ENCODE assay signal across 22 cellular contexts in the genomic region with DNA sequence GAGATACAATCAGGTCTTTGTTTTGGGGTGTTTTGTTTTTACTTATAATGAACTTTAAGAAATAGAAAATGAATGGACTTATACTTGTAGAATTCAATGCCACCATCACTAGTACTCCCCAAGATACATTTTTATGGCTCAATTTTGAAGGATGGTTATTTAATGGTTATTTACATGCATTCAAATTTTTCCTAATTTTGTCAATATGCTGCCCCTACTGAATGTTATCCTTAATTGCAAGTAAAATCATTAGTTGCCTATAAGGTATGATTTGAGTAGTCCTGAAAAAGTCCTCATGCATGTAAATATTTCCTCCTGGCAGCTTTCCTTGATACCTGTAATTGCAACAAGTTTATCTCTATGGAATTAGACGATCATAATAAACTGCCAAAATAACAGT.
A peak's percentile ranks its signal among the peaks of the same experiment; 100 is the strongest.
DNase-seq lines count a peak whose midpoint lies in the region; ATAC-seq and TF ChIP-seq lines count a peak whose summit lies in the region.
"Had no signal": no experiment of that assay in that cellular context is flagged by ENCODE, and none has a peak within 500 bp of the region (broad histone marks: within the 10 kb centered on the region; RNA-seq: fewer than 3 reads in every experiment).

No MANE protein-coding gene starts in this region.

- H2AFZ ChIP-seq in smooth muscle cell (ENCODE audit: low read depth), result no peak overlapping the region
- H2AFZ ChIP-seq: GM23248 had no signal

- H3K4me2 ChIP-seq in smooth muscle cell, result peak overlapping the region; percentile 97
- H3K4me2 ChIP-seq: BLaER1 treated with 17β-estradiol and CSF1 and Interleukin-3, amounts not matched to agents 10 nM and 100 nM had no signal

- H3K4me1 Mint-ChIP-seq in CD14-positive monocyte (peaks cover 14% of the 10 kb centered on the region), chondrocyte (ENCODE audit: low read depth) (peaks cover 48% of the 10 kb centered on the region)
- H3K4me1 Mint-ChIP-seq in activated T-cell treated with anti-CD3 and anti-CD28 coated beads, Interleukin-2, amount 50 U/mL, for 4 hours (ENCODE audit: low read depth), result peaks cover 10% of the 10 kb centered on the region

- TF ChIP-seq CTCF in CD14-positive monocyte (IDR thresholded peaks at IDR 0.05) (peak; percentile 12), chondrocyte (IDR thresholded peaks at IDR 0.05) (peak; percentile 11), smooth muscle cell (IDR thresholded peaks at IDR 0.05; ENCODE audit: borderline replicate concordance, insufficient read depth, poor library complexity, severe bottlenecking) (no peak), stomach (IDR thresholded peaks at IDR 0.05) (no peak)

- no peak for ATAC-seq in HG03108 (IDR thresholded peaks at IDR 0.05; ENCODE audit: unreplicated experiment)
- ATAC-seq in activated T-cell treated with anti-CD3 and anti-CD28 coated beads, Interleukin-2, amount 50 U/mL, for 4 hours, result no peak
- ATAC-seq: GM12878, HepG2 had no signal

- H3K4me3 Mint-ChIP-seq in CD14-positive monocyte, result no peak overlapping the region
- H3K4me3 Mint-ChIP-seq in chondrocyte (ENCODE audit: unreplicated experiment), result no peak overlapping the region
- no peak overlapping the region for H3K4me3 Mint-ChIP-seq in activated T-cell treated with anti-CD3 and anti-CD28 coated beads, Interleukin-2, amount 50 U/mL, for 4 hours
- H3K4me3 Mint-ChIP-seq: B cell; CD4-positive, CD25-positive, alpha-beta regulatory T cell; CD8-positive, alpha-beta memory T cell had no signal

- H3K4me1 ChIP-seq in smooth muscle cell (ENCODE audit: low read depth) (peaks cover 20% of the 10 kb centered on the region), stomach (peaks cover 0 to 21% (median 12%) of the 10 kb centered on the region in 4 donors)

- no peak overlapping the region for H3K9ac ChIP-seq in smooth muscle cell (ENCODE audit: low read depth)
- H3K9ac ChIP-seq: BLaER1 treated with 17β-estradiol and CSF1 and Interleukin-3, amounts not matched to agents 10 nM and 100 nM; GM23248 had no signal

- TF ChIP-seq EP300 in stomach (IDR thresholded peaks at IDR 0.05), result no peak

- peaks cover 29 to 42% (median 30%) of the 10 kb centered on the region in 3 donors for H3K27me3 Mint-ChIP-seq in CD14-positive monocyte (ENCODE audit: low read depth in 3 of 3)
- H3K27me3 Mint-ChIP-seq in chondrocyte (ENCODE audit: low read depth), result no peaks in the 10 kb centered on the region
- H3K27me3 Mint-ChIP-seq in activated T-cell treated with anti-CD3 and anti-CD28 coated beads, Interleukin-2, amount 50 U/mL, for 4 hours (ENCODE audit: low read depth), result peaks cover 44% of the 10 kb centered on the region

- H3K9me3 Mint-ChIP-seq in CD14-positive monocyte (peaks cover 0 to 16% (median 6%) of the 10 kb centered on the region in 7 donors), chondrocyte (ENCODE audit: low read depth) (no peaks in the 10 kb centered on the region)
- H3K9me3 Mint-ChIP-seq in activated T-cell treated with anti-CD3 and anti-CD28 coated beads, Interleukin-2, amount 50 U/mL, for 4 hours, result no peaks in the 10 kb centered on the region
- H3K9me3 Mint-ChIP-seq: CD8-positive, alpha-beta memory T cell; IgD-negative memory B cell had no signal

- peaks cover 14% of the 10 kb centered on the region for H3F3A ChIP-seq in smooth muscle cell (ENCODE audit: low read depth)

- H3K27ac Mint-ChIP-seq in CD14-positive monocyte (no peak overlapping the region), chondrocyte (ENCODE audit: unreplicated experiment) (no peak overlapping the region)
- H3K27ac Mint-ChIP-seq: B cell; CD4-positive, CD25-positive, alpha-beta regulatory T cell; IgD-negative memory B cell had no signal

- H3K27ac ChIP-seq in smooth muscle cell (ENCODE audit: low read depth) (peak overlapping the region; percentile 91), stomach (no peak overlapping the region)
- H3K27ac ChIP-seq: BLaER1 treated with 17β-estradiol and CSF1 and Interleukin-3, amounts not matched to agents 10 nM and 100 nM; GM23248 had no signal

- no peaks in the 10 kb centered on the region for H4K20me1 ChIP-seq in smooth muscle cell (ENCODE audit: low read depth)
- H4K20me1 ChIP-seq: BLaER1 treated with 17β-estradiol and CSF1 and Interleukin-3, amounts not matched to agents 10 nM and 100 nM had no signal

- H3K36me3 Mint-ChIP-seq in CD14-positive monocyte (peaks cover 0 to 7% of the 10 kb centered on the region in 2 donors), chondrocyte (ENCODE audit: low read depth) (no peaks in the 10 kb centered on the region)
- H3K36me3 Mint-ChIP-seq in activated T-cell treated with anti-CD3 and anti-CD28 coated beads, Interleukin-2, amount 50 U/mL, for 4 hours (ENCODE audit: insufficient read depth), result no peaks in the 10 kb centered on the region
- H3K36me3 Mint-ChIP-seq: CD4-positive, CD25-positive, alpha-beta regulatory T cell had no signal

- no peak overlapping the region for H3K4me3 ChIP-seq in smooth muscle cell
- no peak overlapping the region for H3K4me3 ChIP-seq in stomach
- H3K4me3 ChIP-seq: BLaER1 treated with 17β-estradiol and CSF1 and Interleukin-3, amounts not matched to agents 10 nM and 100 nM; GM12878; GM23248 had no signal

- intact Hi-C loops in CD14-positive monocyte (cut with micrococcal nuclease), result no loop called here
- intact Hi-C loops in stomach (cut with DNase I; ENCODE audit: low total_unique reads), result no loop called here

- peaks cover 80% of the 10 kb centered on the region for H3K79me2 ChIP-seq in smooth muscle cell (ENCODE audit: low read depth)

- WGBS in smooth muscle cell (ENCODE audit: low lambda C conversion rate), result 90% methylated on average over 1 of the region's 1 CpG
- WGBS in stomach, 5 donors, result 54 to 82% (median 69%) methylated on average over 1 of the region's 1 CpG

- H3K9me3 ChIP-seq in smooth muscle cell (replicated peaks; ENCODE audit: low read depth), result no peaks in the 10 kb centered on the region
- no peaks in the 10 kb centered on the region for H3K9me3 ChIP-seq in stomach

- H3K27me3 ChIP-seq in smooth muscle cell (ENCODE audit: low read depth) (no peaks in the 10 kb centered on the region), stomach (peaks cover 0 to 5% (median 0%) of the 10 kb centered on the region in 3 donors)

- no peaks in the 10 kb centered on the region for H3K36me3 ChIP-seq in smooth muscle cell (ENCODE audit: low read depth)
- no peaks in the 10 kb centered on the region for H3K36me3 ChIP-seq in stomach
- H3K36me3 ChIP-seq: BLaER1 treated with 17β-estradiol and CSF1 and Interleukin-3, amounts not matched to agents 10 nM and 100 nM had no signal

- no peak for TF ChIP-seq POLR2A in stomach (IDR thresholded peaks at IDR 0.05)

- no peak for DNase-seq in CD14-positive monocyte (ENCODE audit: low spot score)
- DNase-seq in chondrocyte (ENCODE audit: low spot score), result no peak
- no peak for DNase-seq in smooth muscle cell (lab: John Stamatoyannopoulos, UW; ENCODE audit: unreplicated experiment)
- no peak for DNase-seq in hepatic stellate cell (ENCODE audit: low spot score)
- DNase-seq in activated T-cell treated with anti-CD3 and anti-CD28 coated beads, Interleukin-2, amount 50 U/mL, for 4 hours, result no peak
- no peak for DNase-seq in stomach
- DNase-seq: 8988T; CD4-positive, CD25-positive, alpha-beta regulatory T cell; CD8-positive, alpha-beta memory T cell; COR-L47; DMS 273 treated with DMSO at 0.1 percent for 48 hours; DMS53; DND-41; EL; GM23248; HCEC 1CT had no signal

Comparison
In these comparisons a context has a peak if more than half of its experiments do, and no peak if none do; other contexts are left out.
1. CTCF ChIP-seq: peak in CD14-positive monocyte (single experiment) and chondrocyte (single experiment); none in smooth muscle cell (single experiment) and stomach (0 of 7).